In the genomic region with DNA sequence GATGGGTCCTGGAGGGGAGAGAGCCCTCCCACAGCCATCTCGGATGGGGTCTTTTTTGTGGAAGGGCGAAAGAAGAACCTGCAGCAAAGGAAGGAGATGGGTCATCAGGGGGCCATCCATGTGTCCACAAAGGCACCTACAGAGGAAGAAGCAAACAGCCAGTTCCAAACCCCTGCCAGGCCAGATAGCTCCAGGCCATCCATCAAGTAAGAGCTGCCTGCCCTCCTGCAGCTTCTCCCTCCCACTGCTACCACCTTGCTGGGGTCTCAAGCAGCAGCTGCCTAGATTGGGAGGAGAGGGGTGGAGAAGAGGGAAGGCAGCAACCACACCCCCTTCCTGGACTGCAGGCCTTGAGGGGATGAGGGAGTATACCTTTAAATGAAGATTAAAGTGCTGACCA, we compare ENCODE assay signal across 8 cellular contexts. TPM values are rescaled to one million over a fixed set of nuclear protein-coding genes. Genes with fewer than 3 reads are reported as not detected.
"Had no signal": no experiment of that assay in that cellular context is flagged by ENCODE, and none has a peak within 500 bp of the region (broad histone marks: within the 10 kb centered on the region; RNA-seq: fewer than 3 reads in every experiment).

No MANE protein-coding gene starts in this region.

- H3K27ac Mint-ChIP-seq: GM23338 had no signal

- H3K4me2 ChIP-seq: GM23338 had no signal

- ATAC-seq: GM23338, K562 had no signal

- DNase-seq: H9, HCEC 1CT, IMR-90, Kasumi-1, KG1 had no signal

- H3K4me3 ChIP-seq: GM23338, K562 had no signal

- H3K4me3 Mint-ChIP-seq: GM23338, H9 had no signal

- H3K4me1 Mint-ChIP-seq: GM23338, H9 had no signal

RNA-seq across cellular contexts. Expression of gene FCAMR, which starts 4.5 kb away (rescaled TPM):
- total RNA-seq: GM23338, H1, H9, IMR-90, K562 had no signal

RNA-seq across cellular contexts. Expression of gene PIGR, which starts 19.5 kb away (rescaled TPM):
- total RNA-seq: GM23338, H1, H9, IMR-90 had no signal

RNA-seq across cellular contexts. Expression of gene FCMR, which starts 44.0 kb away (rescaled TPM):
- total RNA-seq: GM23338, H1, H9, IMR-90 had no signal
